In genomic region chr21:34456180-34456579, GRCh38 we compare ENCODE assay signal across 11 cellular contexts. TPM values are rescaled to one million over a fixed set of nuclear protein-coding genes. Genes with fewer than 3 reads are reported as not detected.
"Had no signal": no experiment of that assay in that cellular context is flagged by ENCODE, and none has a peak within 500 bp of the region (broad histone marks: within the 10 kb centered on the region; RNA-seq: fewer than 3 reads in every experiment).

No MANE protein-coding gene starts in this region.

RNA-seq across cellular contexts. Expression of gene SMIM34, which starts 32.4 kb away (rescaled TPM):
- total RNA-seq: OCI-LY7, PC-3, PC-9, Peyer's patch, Right ventricle myocardium inferior, Right ventricle myocardium superior, RPMI7951, SJCRH30, SJSA1, SK-MEL-5 had no signal
- polyA plus RNA-seq: SK-N-SH had no signal

RNA-seq across cellular contexts. Expression of gene KCNE1, which starts 55.8 kb away (rescaled TPM):
- total RNA-seq: RPMI7951, SK-MEL-5 had no signal
